In the genomic region with DNA sequence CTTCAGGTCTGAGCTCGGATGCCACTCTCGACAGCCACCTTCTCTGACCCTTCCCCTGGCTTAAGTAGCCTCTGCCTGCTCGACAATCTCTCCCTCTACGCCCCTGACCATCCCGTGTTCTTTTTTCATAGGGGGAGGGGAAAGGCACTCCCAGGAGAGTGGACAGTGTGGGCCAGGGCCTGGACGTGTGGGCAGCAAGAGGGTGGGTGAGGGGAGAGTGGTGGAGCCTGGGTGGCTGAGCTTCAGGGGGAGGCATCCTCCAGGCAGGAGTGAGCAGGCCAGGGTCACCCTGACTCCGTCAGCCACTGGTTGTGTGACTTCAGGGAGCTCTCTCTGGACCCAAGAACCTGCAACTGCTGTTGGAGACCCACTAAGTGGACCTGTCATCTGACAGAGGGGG, we compare ENCODE assay signal across 14 cellular contexts.
DNase-seq lines count a peak whose midpoint lies in the region; ATAC-seq and TF ChIP-seq lines count a peak whose summit lies in the region.
"Had no signal": no experiment of that assay in that cellular context is flagged by ENCODE, and none has a peak within 500 bp of the region (broad histone marks: within the 10 kb centered on the region; RNA-seq: fewer than 3 reads in every experiment).

No MANE protein-coding gene starts in this region.

- no peaks in the 10 kb centered on the region for H3K9me3 ChIP-seq in adrenal gland (replicated peaks in 1 of 3)
- H3K9me3 ChIP-seq in neural progenitor cell (ENCODE audit: low read depth): no peaks in the 10 kb centered on the region
- no peaks in the 10 kb centered on the region for H3K9me3 ChIP-seq in transverse colon
- H3K9me3 ChIP-seq: SK-N-SH had no signal

- TF ChIP-seq CTCF in adrenal gland (IDR thresholded peaks at IDR 0.05) (no peak), neural progenitor cell (IDR thresholded peaks at IDR 0.05) (no peak), transverse colon (IDR thresholded peaks at IDR 0.05) (no peak)

- no peak overlapping the region for H3K4me3 ChIP-seq in adrenal gland
- H3K4me3 ChIP-seq in neural progenitor cell: no peak overlapping the region
- no peak overlapping the region for H3K4me3 ChIP-seq in transverse colon

- H3F3A ChIP-seq in neural progenitor cell (ENCODE audit: low read depth): peaks cover 6% of the 10 kb centered on the region

- H3K27me3 Mint-ChIP-seq in activated CD4-positive, alpha-beta memory T cell treated with anti-CD3 and anti-CD28 coated beads, Interleukin-2, amount 10 ng/mL, durations not matched to agents 7 days and 5 days: no peaks in the 10 kb centered on the region
- H3K27me3 Mint-ChIP-seq in activated CD4-positive, alpha-beta memory T cell treated with anti-CD3 and anti-CD28 coated beads for 36 hours: peaks cover 2% of the 10 kb centered on the region
- peaks cover 7% of the 10 kb centered on the region for H3K27me3 Mint-ChIP-seq in neural progenitor cell (ENCODE audit: insufficient read depth, low read depth)

- peak overlapping the region; percentile 25 for H3K27ac Mint-ChIP-seq in activated CD4-positive, alpha-beta memory T cell treated with anti-CD3 and anti-CD28 coated beads, Interleukin-2, amount 10 ng/mL, durations not matched to agents 7 days and 5 days
- no peak overlapping the region for H3K27ac Mint-ChIP-seq in activated CD4-positive, alpha-beta memory T cell treated with anti-CD3 and anti-CD28 coated beads for 36 hours
- peak overlapping the region; percentile 50 for H3K27ac Mint-ChIP-seq in neural progenitor cell
- H3K27ac Mint-ChIP-seq: activated CD8-positive, alpha-beta T cell treated with anti-CD3 and anti-CD28 coated beads, Interleukin-2, amount 10 ng/mL, durations not matched to agents 7 days and 5 days; CD8-positive, alpha-beta T cell had no signal

- H3K9ac ChIP-seq in neural progenitor cell: no peak overlapping the region
- H3K9ac ChIP-seq: SK-N-SH had no signal

- ATAC-seq in HG03342 (IDR thresholded peaks at IDR 0.05; ENCODE audit: unreplicated experiment) (no peak), GM21360 (IDR thresholded peaks at IDR 0.05; ENCODE audit: unreplicated experiment) (no peak)
- ATAC-seq: activated CD8-positive, alpha-beta T cell treated with anti-CD3 and anti-CD28 coated beads, Interleukin-2, amount 10 ng/mL, durations not matched to agents 7 days and 5 days; CD8-positive, alpha-beta T cell had no signal

- no peak for TF ChIP-seq POLR2A in adrenal gland (IDR thresholded peaks at IDR 0.05)
- no peak for TF ChIP-seq POLR2A in transverse colon (IDR thresholded peaks at IDR 0.05)

- H4K20me1 ChIP-seq in neural progenitor cell (ENCODE audit: low read depth): no peaks in the 10 kb centered on the region

- no peak for DNase-seq in activated CD4-positive, alpha-beta memory T cell treated with anti-CD3 and anti-CD28 coated beads, Interleukin-2, amount 10 ng/mL, durations not matched to agents 7 days and 5 days
- DNase-seq in activated CD4-positive, alpha-beta memory T cell treated with anti-CD3 and anti-CD28 coated beads for 36 hours: no peak
- no peak for DNase-seq in adrenal gland
- no peak for DNase-seq in neural progenitor cell (ENCODE audit: low spot score)
- no peak for DNase-seq in transverse colon
- DNase-seq in HK-2 (ENCODE audit: unreplicated experiment): no peak
- DNase-seq: activated CD8-positive, alpha-beta T cell treated with anti-CD3 and anti-CD28 coated beads, Interleukin-2, amount 10 ng/mL, durations not matched to agents 7 days and 5 days; amniotic stem cell; CD8-positive, alpha-beta T cell; NCI-H446; SK-N-SH had no signal

- H3K4me3 Mint-ChIP-seq in activated CD4-positive, alpha-beta memory T cell treated with anti-CD3 and anti-CD28 coated beads, Interleukin-2, amount 10 ng/mL, durations not matched to agents 7 days and 5 days: no peak overlapping the region
- H3K4me3 Mint-ChIP-seq in activated CD4-positive, alpha-beta memory T cell treated with anti-CD3 and anti-CD28 coated beads for 36 hours: no peak overlapping the region
- H3K4me3 Mint-ChIP-seq in neural progenitor cell: peak overlapping the region; percentile 30
- H3K4me3 Mint-ChIP-seq: activated CD8-positive, alpha-beta T cell treated with anti-CD3 and anti-CD28 coated beads, Interleukin-2, amount 10 ng/mL, durations not matched to agents 7 days and 5 days; activated T-helper 1 cell treated with anti-CD3 and anti-CD28 coated beads, Interleukin-12 subunit alpha, Interleukin-12 subunit beta, Interleukin-2, Interleukin-4 antibody, amounts not matched to agents 30 ng/mL and 10 ng/mL and 1 ng/mL, durations not matched to agents 14 hours and 24 hours and 36 hours; CD8-positive, alpha-beta T cell had no signal

- POLR2A ChIA-PET in activated CD4-positive, alpha-beta memory T cell treated with anti-CD3 and anti-CD28 coated beads, Interleukin-2, amount 10 ng/mL, durations not matched to agents 7 days and 5 days (lab: Charles Lee): interaction anchor here (0.9 to 1.0 kb wide), 2 partner anchors 10 to 92 kb away, joined by 3 read pairs; a partner anchor contains a TSS
- POLR2A ChIA-PET in activated CD4-positive, alpha-beta memory T cell treated with anti-CD3 and anti-CD28 coated beads for 36 hours (lab: Charles Lee): interaction anchor here (1.0 kb wide), 1 partner anchor 13 kb away, joined by 3 read pairs; no protein-coding TSS in a partner anchor

- H3K36me3 Mint-ChIP-seq in activated CD4-positive, alpha-beta memory T cell treated with anti-CD3 and anti-CD28 coated beads, Interleukin-2, amount 10 ng/mL, durations not matched to agents 7 days and 5 days (ENCODE audit: low read depth): no peaks in the 10 kb centered on the region
- H3K36me3 Mint-ChIP-seq in activated CD4-positive, alpha-beta memory T cell treated with anti-CD3 and anti-CD28 coated beads for 36 hours: no peaks in the 10 kb centered on the region
- no peaks in the 10 kb centered on the region for H3K36me3 Mint-ChIP-seq in neural progenitor cell
- H3K36me3 Mint-ChIP-seq: CD8-positive, alpha-beta T cell had no signal

- no peaks in the 10 kb centered on the region for H3K9me3 Mint-ChIP-seq in activated CD4-positive, alpha-beta memory T cell treated with anti-CD3 and anti-CD28 coated beads, Interleukin-2, amount 10 ng/mL, durations not matched to agents 7 days and 5 days
- no peaks in the 10 kb centered on the region for H3K9me3 Mint-ChIP-seq in activated CD4-positive, alpha-beta memory T cell treated with anti-CD3 and anti-CD28 coated beads for 36 hours
- no peaks in the 10 kb centered on the region for H3K9me3 Mint-ChIP-seq in neural progenitor cell
- H3K9me3 Mint-ChIP-seq: activated T-helper 1 cell treated with anti-CD3 and anti-CD28 coated beads, Interleukin-12 subunit alpha, Interleukin-12 subunit beta, Interleukin-2, Interleukin-4 antibody, amounts not matched to agents 30 ng/mL and 10 ng/mL and 1 ng/mL, durations not matched to agents 14 hours and 24 hours and 36 hours; CD8-positive, alpha-beta T cell had no signal

- H3K79me2 ChIP-seq in neural progenitor cell (ENCODE audit: low read depth): no peaks in the 10 kb centered on the region

- no peak for TF ChIP-seq EP300 in transverse colon (IDR thresholded peaks at IDR 0.05; ENCODE audit: low read depth)

- H3K27ac ChIP-seq in adrenal gland (peak overlapping the region in 3 of 5 donors; percentile 87 to 98 (median 93)), neural progenitor cell (no peak overlapping the region), transverse colon (peak overlapping the region in 3 of 4 donors; percentile 71 to 82 (median 78))

- 74 to 84% (median 77%) methylated on average over 6 to 7 of the region's 7 CpGs for WGBS in adrenal gland, 4 donors
- 74% methylated on average over 7 of the region's 7 CpGs; no CpG with 5 or more reads in 1 of the 2 donors for WGBS in transverse colon (ENCODE audit: low coverage in 1 of 2), 2 donors

- peaks cover 33 to 66% of the 10 kb centered on the region in 2 donors for H3K4me1 ChIP-seq in adrenal gland (replicated peaks in 1 of 2)
- H3K4me1 ChIP-seq in neural progenitor cell: peaks cover 8% of the 10 kb centered on the region
- H3K4me1 ChIP-seq in transverse colon: peaks cover 10 to 59% (median 24%) of the 10 kb centered on the region in 4 donors

- CTCF ChIA-PET in activated CD4-positive, alpha-beta memory T cell treated with anti-CD3 and anti-CD28 coated beads, Interleukin-2, amount 10 ng/mL, durations not matched to agents 7 days and 5 days (lab: Charles Lee): interaction anchor here (1.5 to 2.7 kb wide), 2 partner anchors 9 to 92 kb away, joined by 3 to 9 read pairs; a partner anchor contains a TSS
- CTCF ChIA-PET in activated CD4-positive, alpha-beta memory T cell treated with anti-CD3 and anti-CD28 coated beads for 36 hours (lab: Charles Lee): no interaction called here

- H2AFZ ChIP-seq in neural progenitor cell (replicated peaks): no peak overlapping the region

- intact Hi-C loops in activated CD4-positive, alpha-beta memory T cell treated with anti-CD3 and anti-CD28 coated beads for 36 hours (cut with micrococcal nuclease): no loop called here
- intact Hi-C loops in adrenal gland (cut with DNase I) (no loop called here), transverse colon (cut with DNase I; ENCODE audit: low total_unique reads) (no loop called here)

- H3K4me2 ChIP-seq in neural progenitor cell: no peak overlapping the region
- H3K4me2 ChIP-seq: SK-N-SH had no signal

- H3K36me3 ChIP-seq in adrenal gland (replicated peaks in 1 of 2): no peaks in the 10 kb centered on the region
- H3K36me3 ChIP-seq in neural progenitor cell: no peaks in the 10 kb centered on the region
- H3K36me3 ChIP-seq in transverse colon: no peaks in the 10 kb centered on the region

- peaks cover 44% of the 10 kb centered on the region for H3K4me1 Mint-ChIP-seq in activated CD4-positive, alpha-beta memory T cell treated with anti-CD3 and anti-CD28 coated beads, Interleukin-2, amount 10 ng/mL, durations not matched to agents 7 days and 5 days
- H3K4me1 Mint-ChIP-seq in activated CD4-positive, alpha-beta memory T cell treated with anti-CD3 and anti-CD28 coated beads for 36 hours (ENCODE audit: low read depth): peaks cover 34% of the 10 kb centered on the region
- peaks cover 23% of the 10 kb centered on the region for H3K4me1 Mint-ChIP-seq in neural progenitor cell

- H3K27me3 ChIP-seq in adrenal gland: no peaks in the 10 kb centered on the region
- H3K27me3 ChIP-seq in neural progenitor cell: no peaks in the 10 kb centered on the region
- H3K27me3 ChIP-seq in transverse colon: no peaks in the 10 kb centered on the region

- in situ Hi-C loops in transverse colon (cut with MboI; ENCODE audit: low pct_ligation_motif_present in 1 of 4, low pct_unique_long_range_greater_than_20kb in 1 of 4, low sequenced_read_pairs in 3 of 4): loop anchor here in 1 of 4 donors (25.0 kb wide), 1 partner anchor 179 kb away; no protein-coding TSS in a partner anchor
